In genomic region chr17:19196382-19197204, GRCh38 we compare ENCODE assay signal across 8 cellular contexts. TPM values are rescaled to one million over a fixed set of nuclear protein-coding genes. Genes with fewer than 3 reads are reported as not detected.
DNase-seq lines count a peak whose midpoint lies in the region; ATAC-seq and TF ChIP-seq lines count a peak whose summit lies in the region.
"Not testable (repeated sequence)": the region's sequence is repeated elsewhere in the genome, so short reads cannot be mapped to it uniquely, and the experiment has no call there.

No MANE protein-coding gene starts in this region.

- H3K36me3 Mint-ChIP-seq in central memory CD8-positive, alpha-beta T cell (ENCODE audit: insufficient read depth): not testable (repeated sequence)

- ATAC-seq in GM19025 (IDR thresholded peaks at IDR 0.05; ENCODE audit: low read depth, unreplicated experiment): peak; percentile 89
- ATAC-seq in HG02571 (IDR thresholded peaks at IDR 0.05; ENCODE audit: unreplicated experiment): peak; percentile 85
- peak; percentile 69 for ATAC-seq in HG03521 (IDR thresholded peaks at IDR 0.05; ENCODE audit: unreplicated experiment)
- ATAC-seq in central memory CD8-positive, alpha-beta T cell (replicated peaks; ENCODE audit: extremely low read depth, poor library complexity, severe bottlenecking): peak; percentile 96
- ATAC-seq in left lung: peak; percentile 99
- peak; percentile 96 for ATAC-seq in sciatic nerve

- not testable (repeated sequence) for H3K4me3 Mint-ChIP-seq in central memory CD8-positive, alpha-beta T cell

- TF ChIP-seq CTCF in AG10803 (conservative IDR thresholded peaks at IDR 0.05; ENCODE audit: low read length); left lung (IDR thresholded peaks at IDR 0.05): not testable (repeated sequence)

- H3K4me1 ChIP-seq in left lung: not testable (repeated sequence)

- H3K9me3 ChIP-seq in left lung: not testable (repeated sequence)

- not testable (repeated sequence) for H3K27ac ChIP-seq in left lung

- H3K27ac Mint-ChIP-seq in central memory CD8-positive, alpha-beta T cell (ENCODE audit: low read depth): not testable (repeated sequence)

- not testable (repeated sequence) for DNase-seq in AG10803 (ENCODE audit: low read depth); sciatic nerve (ENCODE audit: low spot score)
- peak; percentile 12 to 38 for DNase-seq in activated CD4-positive, alpha-beta T cell treated with anti-CD3 and anti-CD28 coated beads, Interleukin-2, amount 50 U/mL, for 48 hours
- DNase-seq in central memory CD8-positive, alpha-beta T cell (ENCODE audit: low spot score in 2 of 2): peak; percentile 8 to 40
- DNase-seq in left lung: peak; percentile 23 to 29

- not testable (repeated sequence) for H3K4me1 Mint-ChIP-seq in central memory CD8-positive, alpha-beta T cell

- not testable (repeated sequence) for H3K9me3 Mint-ChIP-seq in central memory CD8-positive, alpha-beta T cell

- H3K27me3 Mint-ChIP-seq in central memory CD8-positive, alpha-beta T cell: not testable (repeated sequence)

- H3K36me3 ChIP-seq in left lung: not testable (repeated sequence)

- peak overlapping the region; percentile 44 for H3K4me3 ChIP-seq in AG10803 (ENCODE audit: low read length)
- not testable (repeated sequence) for H3K4me3 ChIP-seq in left lung

- not testable (repeated sequence) for H3K27me3 ChIP-seq in left lung

- intact Hi-C loops in left lung (cut with DNase I); sciatic nerve (cut with DNase I): not testable (repeated sequence)

RNA-seq across cellular contexts. Expression of gene EPN2, which starts 40.6 kb away (rescaled TPM):
- 10 to 100 TPM; 43.3 to 49.1 TPM for total RNA-seq in left lung
- 76.6 TPM for total RNA-seq in sciatic nerve
